Comparison of ENCODE assay signal across 19 cellular contexts in the genomic region with DNA sequence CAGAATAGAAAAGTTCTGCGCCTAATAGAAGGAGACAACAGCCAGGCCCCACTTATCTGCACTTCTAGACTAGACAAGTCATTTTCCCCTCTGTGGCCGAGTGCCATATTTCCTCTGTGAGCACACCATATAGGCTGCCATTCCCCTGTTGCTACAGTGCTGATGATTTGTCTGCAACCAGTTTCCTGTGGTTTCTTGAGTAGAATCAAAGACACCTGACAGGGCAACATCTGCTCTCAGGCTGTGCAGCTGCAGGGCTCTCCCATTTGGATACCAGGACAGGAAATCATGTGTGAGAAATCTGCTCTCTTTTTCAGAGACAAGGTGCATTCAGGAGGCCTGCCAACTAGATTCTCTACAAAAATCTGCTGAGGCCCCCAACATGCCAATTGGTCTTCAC.
"Had no signal": no experiment of that assay in that cellular context is flagged by ENCODE, and none has a peak within 500 bp of the region (broad histone marks: within the 10 kb centered on the region; RNA-seq: fewer than 3 reads in every experiment).

No MANE protein-coding gene starts in this region.

- H3K4me1 Mint-ChIP-seq: nephron; stimulated activated effector memory CD8-positive, alpha-beta T cell treated with anti-CD3 and anti-CD28 coated beads, Interleukin-12 subunit alpha, Interleukin-12 subunit beta, amount 100 ng/mL, for 72 hours had no signal

- ATAC-seq: heart left ventricle; left ventricle myocardium superior; psoas muscle; right lobe of liver; stimulated activated effector memory CD8-positive, alpha-beta T cell treated with anti-CD3 and anti-CD28 coated beads, Interleukin-12 subunit alpha, Interleukin-12 subunit beta, amount 100 ng/mL, for 72 hours had no signal

- DNase-seq: activated CD4-positive, alpha-beta T cell treated with anti-CD3 and anti-CD28 coated beads for 48 hours; activated naive CD4-positive, alpha-beta T cell treated with Interleukin-2 at 50 U/mL for 16 hours; effector CD4-positive, alpha-beta T cell; foreskin melanocyte; heart left ventricle; left ventricle myocardium superior; mesenchymal stem cell; occipital lobe; psoas muscle; right lobe of liver; tibial artery; WERI-Rb-1 had no signal

- H3K9me3 ChIP-seq: psoas muscle, right lobe of liver, tibial artery, vagina had no signal

- H3K4me1 ChIP-seq: heart left ventricle, psoas muscle, right lobe of liver, tibial artery, vagina had no signal

- H3K4me3 ChIP-seq: cardiac muscle cell, heart left ventricle, psoas muscle, right lobe of liver, tibial artery, vagina had no signal

- H3K9me3 Mint-ChIP-seq: nephron had no signal

- H3K36me3 ChIP-seq: cardiac muscle cell, heart left ventricle, right lobe of liver, tibial artery, vagina, WERI-Rb-1 had no signal

- H3K36me3 Mint-ChIP-seq: stimulated activated effector memory CD8-positive, alpha-beta T cell treated with anti-CD3 and anti-CD28 coated beads, Interleukin-12 subunit alpha, Interleukin-12 subunit beta, amount 100 ng/mL, for 72 hours had no signal

- FAIRE-seq: colon, endothelial cell of umbilical vein, keratinocyte had no signal

- H3K4me3 Mint-ChIP-seq: nephron; stimulated activated effector memory CD8-positive, alpha-beta T cell treated with anti-CD3 and anti-CD28 coated beads, Interleukin-12 subunit alpha, Interleukin-12 subunit beta, amount 100 ng/mL, for 72 hours had no signal

- H3K27ac ChIP-seq: cardiac muscle cell, heart left ventricle, psoas muscle, right lobe of liver, tibial artery, vagina, WERI-Rb-1 had no signal

- H3K27ac Mint-ChIP-seq: nephron; stimulated activated effector memory CD8-positive, alpha-beta T cell treated with anti-CD3 and anti-CD28 coated beads, Interleukin-12 subunit alpha, Interleukin-12 subunit beta, amount 100 ng/mL, for 72 hours had no signal
